Comparison of ENCODE assay signal across 11 cellular contexts in the genomic region with DNA sequence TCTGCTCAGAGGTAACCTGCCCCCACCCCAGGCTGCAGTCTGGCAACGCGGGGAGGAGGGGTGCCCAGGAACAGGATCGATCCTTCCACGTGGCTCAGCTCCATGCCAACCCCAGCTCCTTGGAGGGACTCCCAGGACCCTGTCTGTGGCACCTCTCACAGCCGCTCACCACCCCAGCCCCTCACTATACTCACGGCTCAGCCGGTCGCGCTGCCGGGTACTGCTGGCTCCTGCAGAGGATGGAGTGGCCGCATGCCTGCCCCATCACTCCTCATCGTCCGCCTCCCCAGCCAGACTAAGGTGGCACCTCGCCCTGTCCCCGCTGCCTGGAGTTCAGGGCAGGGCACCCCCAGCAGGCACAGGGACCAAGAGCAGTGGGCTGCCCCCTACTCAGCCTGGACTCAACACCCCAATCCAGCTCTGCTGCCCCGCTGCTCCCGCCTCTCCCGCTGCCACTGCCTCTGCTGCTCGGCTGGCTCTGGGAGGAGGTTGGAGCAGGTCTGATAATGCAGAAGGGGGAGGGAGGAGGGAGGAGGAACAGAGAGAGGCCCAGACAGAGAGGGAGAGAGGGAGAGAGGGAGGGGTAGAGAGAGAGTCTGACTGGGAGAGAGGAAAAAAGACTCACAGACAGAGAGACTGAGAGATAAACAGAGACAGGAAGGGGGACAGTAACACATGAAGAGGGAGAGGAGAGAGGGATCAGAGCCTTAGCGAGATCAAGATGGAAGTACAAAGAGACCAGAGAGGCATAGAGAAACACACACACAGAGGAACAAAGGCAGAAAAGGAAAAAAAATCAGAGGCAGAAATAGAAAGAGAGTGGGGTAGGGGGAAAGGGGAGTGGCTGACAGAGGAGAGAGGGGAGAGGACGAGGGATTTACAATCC.
A peak's percentile ranks its signal among the peaks of the same experiment; 100 is the strongest.
DNase-seq lines count a peak whose midpoint lies in the region; ATAC-seq and TF ChIP-seq lines count a peak whose summit lies in the region.
"Had no signal": no experiment of that assay in that cellular context is flagged by ENCODE, and none has a peak within 500 bp of the region (broad histone marks: within the 10 kb centered on the region; RNA-seq: fewer than 3 reads in every experiment).

A gene (minus strand): TSS at position 480 of the 886 bp plus-strand sequence. CDS start 215 bp downstream, at position 265.

- H3K4me1 ChIP-seq in BLaER1 treated with 17β-estradiol and CSF1 and Interleukin-3, amounts not matched to agents 10 nM and 100 nM = peaks cover 21 to 42% (median 32%) of the 10 kb centered on the region in 10 experiments

- no peak within 1 kb of the TSS for H3K9ac ChIP-seq in BLaER1 treated with 17β-estradiol and CSF1 and Interleukin-3, amounts not matched to agents 10 nM and 100 nM

- peak within 1 kb of the TSS; percentile 37 to 67 (median 56) for H3K4me2 ChIP-seq in BLaER1 treated with 17β-estradiol and CSF1 and Interleukin-3, amounts not matched to agents 10 nM and 100 nM

- TF ChIP-seq POLR2A in GM18505 (IDR thresholded peaks at IDR 0.05; ENCODE audit: borderline replicate concordance, extremely low read depth, insufficient read depth, insufficient read length) = no peak

- H3K36me3 ChIP-seq in BLaER1 treated with 17β-estradiol and CSF1 and Interleukin-3, amounts not matched to agents 10 nM and 100 nM = no peaks in the 10 kb centered on the region

- H3K27me3 ChIP-seq in BLaER1 treated with 17β-estradiol and CSF1 and Interleukin-3, amounts not matched to agents 10 nM and 100 nM = peaks cover 50 to 58% (median 54%) of the 10 kb centered on the region in 11 experiments

- DNase-seq in NCI-H69 (lab: John Stamatoyannopoulos, UW) (peak; percentile 77), head of caudate nucleus (peak in 38 of 42 donors; percentile 40 to 90 (median 69)), nucleus accumbens (lab: John Stamatoyannopoulos, UW) (peak in 31 of 56 donors; percentile 14 to 72 (median 33)), cerebellar cortex (ENCODE audit: low spot score) (no peak)
- DNase-seq in stimulated activated CD4-positive, alpha-beta T cell treated with anti-CD3 and anti-CD28 coated beads, Interleukin-2, amount 100 ng/mL, for 48 hours = no peak
- DNase-seq: effector memory CD8-positive, alpha-beta T cell; left colon; T-helper 9 cell had no signal

- H3K4me3 ChIP-seq in BLaER1 treated with 17β-estradiol and CSF1 and Interleukin-3, amounts not matched to agents 10 nM and 100 nM = no peak within 1 kb of the TSS

- ATAC-seq in GM18505 (IDR thresholded peaks at IDR 0.05; ENCODE audit: unreplicated experiment) (no peak), GM18861 (IDR thresholded peaks at IDR 0.05; ENCODE audit: unreplicated experiment) (no peak)
- ATAC-seq: effector memory CD8-positive, alpha-beta T cell; left colon had no signal

- no peak within 1 kb of the TSS for H3K27ac ChIP-seq in BLaER1 treated with 17β-estradiol and CSF1 and Interleukin-3, amounts not matched to agents 10 nM and 100 nM

- peaks cover 7 to 88% (median 30%) of the 10 kb centered on the region in 11 experiments; a peak in 19 of 22 replicates for H4K20me1 ChIP-seq in BLaER1 treated with 17β-estradiol and CSF1 and Interleukin-3, amounts not matched to agents 10 nM and 100 nM

- intact Hi-C loops in head of caudate nucleus (cut with DNase I) = no loop called here

- H3K9me3 ChIP-seq in BLaER1 treated with 17β-estradiol and CSF1 and Interleukin-3, amounts not matched to agents 10 nM and 100 nM (replicated peaks in 1 of 11) = no peaks in the 10 kb centered on the region

Comparison
In these comparisons a context has a peak if more than half of its experiments do, and no peak if none do; other contexts are left out.
1. DNase-seq: peak in NCI-H69 (single experiment), head of caudate nucleus (38 of 42) and nucleus accumbens (31 of 56); none in stimulated activated CD4-positive, alpha-beta T cell treated with anti-CD3 and anti-CD28 coated beads, Interleukin-2, amount 100 ng/mL, for 48 hours (0 of 2) and cerebellar cortex (single experiment).